ENCODE assay signal across 7 cellular contexts in the genomic region with DNA sequence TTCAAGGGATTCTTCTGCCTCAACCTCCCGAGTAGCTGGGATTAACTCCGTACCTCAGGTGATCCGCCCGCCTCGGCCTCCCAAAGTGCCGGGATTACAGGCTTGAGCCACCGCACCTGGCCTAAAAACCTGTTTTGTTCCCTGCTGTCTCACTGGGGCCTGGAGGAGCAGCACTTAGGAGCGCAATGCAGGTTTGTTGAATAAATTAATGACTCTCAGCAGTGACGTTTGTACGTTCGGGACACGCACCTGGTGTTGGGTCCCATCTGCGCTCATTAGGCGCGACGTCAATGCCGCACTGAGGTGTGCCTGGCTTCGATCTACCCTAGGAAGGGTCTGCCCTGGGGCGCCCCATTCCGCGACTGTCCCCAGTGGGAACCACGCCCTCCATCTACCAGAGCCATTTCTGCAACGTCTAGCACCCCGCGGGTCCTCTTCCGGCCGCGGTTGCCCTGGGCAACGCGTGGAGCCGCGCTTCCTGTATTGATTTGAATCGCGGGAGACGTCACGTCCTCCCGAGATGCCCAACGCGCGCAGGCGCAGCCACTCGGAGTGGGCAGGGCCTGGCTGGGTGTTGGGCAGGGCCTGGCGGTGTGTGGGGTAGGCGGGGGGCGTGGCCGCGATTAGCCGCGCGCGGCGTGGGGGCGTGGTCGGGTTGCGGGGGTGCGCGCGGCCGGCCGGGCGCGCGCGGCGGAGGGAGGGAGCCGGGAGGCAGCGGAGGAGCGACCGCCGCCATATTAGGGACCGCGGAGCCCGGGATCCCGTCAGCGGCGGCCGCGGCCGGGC. TPM values are rescaled to one million over a fixed set of nuclear protein-coding genes. Genes with fewer than 3 reads are reported as not detected.
DNase-seq lines count a peak whose midpoint lies in the region; ATAC-seq and TF ChIP-seq lines count a peak whose summit lies in the region.

A gene (plus strand): TSS at position 714 of the 786 bp plus-strand sequence. CDS start 16,679 bp downstream, outside the sequence.

- peaks cover 46% of the 10 kb centered on the region for H3K79me2 ChIP-seq in hepatocyte

- peaks cover 10% of the 10 kb centered on the region for H3K4me1 ChIP-seq in hepatocyte (ENCODE audit: insufficient read depth)

- H3K27ac ChIP-seq in hepatocyte: peak within 1 kb of the TSS; percentile 91

- peaks cover 32% of the 10 kb centered on the region for H4K20me1 ChIP-seq in hepatocyte (ENCODE audit: insufficient read depth, poor library complexity, severe bottlenecking)

- no peaks in the 10 kb centered on the region for H3K27me3 ChIP-seq in hepatocyte

- no peaks in the 10 kb centered on the region for H3K9me2 ChIP-seq in hepatocyte (replicated peaks; ENCODE audit: insufficient read depth)

- in situ Hi-C loops in astrocyte of the cerebellum (cut with HindIII; ENCODE audit: low sequenced_read_pairs): no loop called here

- H3K9me3 ChIP-seq in hepatocyte (ENCODE audit: low read depth): no peaks in the 10 kb centered on the region

- TF ChIP-seq CTCF in astrocyte of the cerebellum (IDR thresholded peaks at IDR 0.05; ENCODE audit: low read depth, low read length, missing control alignments) (no peak), hepatocyte (IDR thresholded peaks at IDR 0.05; ENCODE audit: poor library complexity) (no peak)

- no peaks in the 10 kb centered on the region for H3K36me3 ChIP-seq in hepatocyte (replicated peaks; ENCODE audit: insufficient read depth, low read depth)

- H2AFZ ChIP-seq in hepatocyte: peak within 1 kb of the TSS; percentile 75

- H3K4me3 ChIP-seq in astrocyte of the cerebellum (ENCODE audit: low read depth, low read length) (peak within 1 kb of the TSS; percentile 87), hepatocyte (peak within 1 kb of the TSS; percentile 94)

- peak; percentile 61 for TF ChIP-seq POLR2A in GM18505 (IDR thresholded peaks at IDR 0.05; ENCODE audit: borderline replicate concordance, extremely low read depth, insufficient read depth, insufficient read length)

- H3K4me2 ChIP-seq in hepatocyte: peak within 1 kb of the TSS; percentile 96

- 3% methylated on average over 44 of the region's 79 CpGs for WGBS in hepatocyte (ENCODE audit: low lambda C conversion rate, missing lambda C conversion rate)

- DNase-seq in NCI-H2029 (lab: John Stamatoyannopoulos, UW): peak; percentile 98
- peak; percentile 100 for DNase-seq in T-helper 22 cell (ENCODE audit: low read depth)
- DNase-seq in astrocyte of the cerebellum (ENCODE audit: low read depth): peak; percentile 94
- peak; percentile 100 for DNase-seq in hepatocyte (ENCODE audit: low spot score)
- peak; percentile 97 for DNase-seq in retina

- ATAC-seq in GM18505 (IDR thresholded peaks at IDR 0.05; ENCODE audit: unreplicated experiment) (peak; percentile 90), HG02973 (IDR thresholded peaks at IDR 0.05; ENCODE audit: unreplicated experiment) (peak; percentile 80)

RNA-seq across cellular contexts. Expression of the gene that starts here (rescaled TPM):
- total RNA-seq in hepatocyte: 18.1 and 32.1 TPM in 2 replicates
- 51.0 and 51.9 TPM in 2 replicates for polyA plus RNA-seq in hepatocyte

Comparison
In these comparisons a context has a peak if more than half of its experiments do, and no peak if none do; other contexts are left out.
1. Peak in every context shown above with its lines: DNase-seq, ATAC-seq, H3K4me3 ChIP-seq and H3K27ac ChIP-seq.